ENCODE assay signal across 1 cellular context in the genomic region with DNA sequence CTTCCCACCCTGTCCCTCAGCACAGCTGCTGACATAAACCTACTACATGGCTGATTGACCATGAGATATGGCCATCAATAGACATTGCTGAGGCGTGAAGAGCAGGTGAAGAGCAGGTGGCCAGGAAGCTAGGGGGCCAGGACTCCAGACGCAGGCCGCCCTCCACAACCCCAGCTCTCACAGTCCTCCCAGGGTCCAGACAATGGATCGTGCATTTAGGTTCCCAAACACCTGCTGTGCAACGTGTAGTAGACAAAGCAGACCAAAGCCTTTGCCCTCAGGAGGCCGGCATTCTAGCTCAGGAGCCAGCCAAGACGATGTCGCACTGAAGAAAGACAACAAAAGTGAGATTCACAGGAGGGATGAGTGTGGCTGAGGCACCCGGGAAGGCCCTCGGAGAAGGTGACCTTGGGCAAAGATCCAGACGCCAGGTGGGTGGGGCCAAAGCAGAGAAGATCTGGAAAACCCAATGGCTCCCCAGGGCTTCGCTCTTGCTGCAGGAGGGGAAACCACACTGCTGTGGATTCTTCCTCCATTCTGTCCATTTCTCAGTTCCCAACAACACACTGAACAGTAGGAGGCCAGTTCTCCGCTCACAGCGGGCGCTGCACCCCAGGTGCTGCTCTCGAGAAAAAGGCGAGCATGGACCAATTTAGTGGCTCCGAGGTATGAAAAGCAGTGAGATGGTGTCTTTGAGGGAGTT.
A peak's percentile ranks its signal among the peaks of the same experiment; 100 is the strongest.
TF ChIP-seq lines count a peak whose summit lies in the region.

No MANE protein-coding gene starts in this region.

TF ChIP-seq in GM12878, 131 proteins besides CTCF, POLR2A, EP300 and RAD21:
- peak; percentile 77 for TF ChIP-seq TCF3 (IDR thresholded peaks at IDR 0.05; ENCODE audit: borderline replicate concordance, insufficient read depth, low read depth, low read length)
- peak; percentile 12; the same call in 1 of the 2 replicates for TF ChIP-seq POLR2AphosphoS5 (IDR thresholded peaks at IDR 0.05; ENCODE audit: low read length)
- TF ChIP-seq POLR2AphosphoS2 (IDR thresholded peaks at IDR 0.05; ENCODE audit: low read depth, low read length), result peak; percentile 5
- no peak for TF ChIP-seq ZBTB40 (IDR thresholded peaks at IDR 0.05; ENCODE audit: borderline replicate concordance)
- TF ChIP-seq RUNX3 (IDR thresholded peaks at IDR 0.05; ENCODE audit: low read length), result no peak
- no peak for TF ChIP-seq ATF7 (IDR thresholded peaks at IDR 0.05; ENCODE audit: low read depth)
- no peak for TF ChIP-seq NFYA (IDR thresholded peaks at IDR 0.05; ENCODE audit: borderline replicate concordance, low read depth, low read length)
- TF ChIP-seq TCF12 (IDR thresholded peaks at IDR 0.05; ENCODE audit: low read depth, low read length), result peak; percentile 83
- no peak for TF ChIP-seq RAD51 (IDR thresholded peaks at IDR 0.05)
- TF ChIP-seq RBBP5 (conservative IDR thresholded peaks at IDR 0.05), result no peak
- no peak for TF ChIP-seq TBL1XR1 (IDR thresholded peaks at IDR 0.05; ENCODE audit: low read depth, low read length)
- 0 out of 2 replicates have a peak, but pooled peaks have one; percentile 25 for TF ChIP-seq IKZF1 (conservative IDR thresholded peaks at IDR 0.05)
- TF ChIP-seq SMAD5 (IDR thresholded peaks at IDR 0.05; ENCODE audit: low read depth), result 0 out of 2 replicates have a peak, but pooled peaks have one; percentile 54
- TF ChIP-seq PAX5 (IDR thresholded peaks at IDR 0.05; ENCODE audit: borderline replicate concordance, low read depth, low read length), result 0 out of 2 replicates have a peak, but pooled peaks have one; percentile 23
- TF ChIP-seq ZNF687 (IDR thresholded peaks at IDR 0.05), result peak; percentile 92
- TF ChIP-seq SPI1 (IDR thresholded peaks at IDR 0.05; ENCODE audit: borderline replicate concordance, insufficient read depth, low read depth, low read length), result no peak
- TF ChIP-seq SIX5 (IDR thresholded peaks at IDR 0.05; ENCODE audit: low read depth, low read length, severe bottlenecking), result no peak
- no peak for TF ChIP-seq CHD4 (IDR thresholded peaks at IDR 0.05)
- TF ChIP-seq CEBPB (IDR thresholded peaks at IDR 0.05; ENCODE audit: borderline replicate concordance in 1 of 2, low read depth in 2 of 2, low read length in 2 of 2), result no peak
- TF ChIP-seq STAT1 (conservative IDR thresholded peaks at IDR 0.05), result no peak
- TF ChIP-seq EGR1 (IDR thresholded peaks at IDR 0.05; ENCODE audit: borderline replicate concordance in 1 of 2, low read depth in 2 of 2, low read length in 2 of 2), result no peak
- 0 out of 2 replicates have a peak, but pooled peaks have one; percentile 19 for TF ChIP-seq SREBF1 (IDR thresholded peaks at IDR 0.05; ENCODE audit: low read length)
- no peak for TF ChIP-seq MEF2A (IDR thresholded peaks at IDR 0.05; ENCODE audit: insufficient read depth, low read depth, low read length)
- TF ChIP-seq, protein P1, sequence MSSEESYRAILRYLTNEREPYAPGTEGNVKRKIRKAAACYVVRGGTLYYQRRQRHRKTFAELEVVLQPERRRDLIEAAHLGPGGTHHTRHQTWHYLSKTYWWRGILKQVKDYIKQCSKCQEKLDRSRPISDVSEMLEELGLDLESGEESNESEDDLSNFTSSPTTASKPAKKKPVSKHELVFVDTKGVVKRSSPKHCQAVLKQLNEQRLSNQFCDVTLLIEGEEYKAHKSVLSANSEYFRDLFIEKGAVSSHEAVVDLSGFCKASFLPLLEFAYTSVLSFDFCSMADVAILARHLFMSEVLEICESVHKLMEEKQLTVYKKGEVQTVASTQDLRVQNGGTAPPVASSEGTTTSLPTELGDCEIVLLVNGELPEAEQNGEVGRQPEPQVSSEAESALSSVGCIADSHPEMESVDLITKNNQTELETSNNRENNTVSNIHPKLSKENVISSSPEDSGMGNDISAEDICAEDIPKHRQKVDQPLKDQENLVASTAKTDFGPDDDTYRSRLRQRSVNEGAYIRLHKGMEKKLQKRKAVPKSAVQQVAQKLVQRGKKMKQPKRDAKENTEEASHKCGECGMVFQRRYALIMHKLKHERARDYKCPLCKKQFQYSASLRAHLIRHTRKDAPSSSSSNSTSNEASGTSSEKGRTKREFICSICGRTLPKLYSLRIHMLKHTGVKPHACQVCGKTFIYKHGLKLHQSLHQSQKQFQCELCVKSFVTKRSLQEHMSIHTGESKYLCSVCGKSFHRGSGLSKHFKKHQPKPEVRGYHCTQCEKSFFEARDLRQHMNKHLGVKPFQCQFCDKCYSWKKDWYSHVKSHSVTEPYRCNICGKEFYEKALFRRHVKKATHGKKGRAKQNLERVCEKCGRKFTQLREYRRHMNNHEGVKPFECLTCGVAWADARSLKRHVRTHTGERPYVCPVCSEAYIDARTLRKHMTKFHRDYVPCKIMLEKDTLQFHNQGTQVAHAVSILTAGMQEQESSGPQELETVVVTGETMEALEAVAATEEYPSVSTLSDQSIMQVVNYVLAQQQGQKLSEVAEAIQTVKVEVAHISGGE (CRISPR knock-in tag; IDR thresholded peaks at IDR 0.05), result no peak
- TF ChIP-seq POU2F2 (IDR thresholded peaks at IDR 0.05; ENCODE audit: borderline replicate concordance, low read depth, low read length), result 0 out of 3 replicates have a peak, but pooled peaks have one; percentile 5
- TF ChIP-seq IRF5 (IDR thresholded peaks at IDR 0.05; ENCODE audit: borderline replicate concordance), result no peak
- TF ChIP-seq MEF2B (IDR thresholded peaks at IDR 0.05; ENCODE audit: partially characterized antibody, poor library complexity, severe bottlenecking), result no peak
- no peak for TF ChIP-seq SMC3 (IDR thresholded peaks at IDR 0.05; ENCODE audit: borderline replicate concordance, low read length)
- no peak for TF ChIP-seq MYC (IDR thresholded peaks at IDR 0.05; ENCODE audit: insufficient read depth, insufficient read length, insufficient replicate concordance, low read length, severe bottlenecking)
